ENCODE assay signal across 1 cellular context in genomic region chr1:42847721-42848470, GRCh38.
TF ChIP-seq lines count a peak whose summit lies in the region.

No MANE protein-coding gene starts in this region.

TF ChIP-seq in HCT116, 20 proteins besides CTCF, POLR2A, EP300 and RAD21 (continued from another document):
- no peak for TF ChIP-seq REST (IDR thresholded peaks at IDR 0.05; ENCODE audit: low read depth)
- TF ChIP-seq SIN3A (IDR thresholded peaks at IDR 0.05; ENCODE audit: low read depth): no peak
- TF ChIP-seq, protein P1, sequence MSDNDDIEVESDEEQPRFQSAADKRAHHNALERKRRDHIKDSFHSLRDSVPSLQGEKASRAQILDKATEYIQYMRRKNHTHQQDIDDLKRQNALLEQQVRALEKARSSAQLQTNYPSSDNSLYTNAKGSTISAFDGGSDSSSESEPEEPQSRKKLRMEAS (IDR thresholded peaks at IDR 0.05): no peak
TF ChIP-seq in HCT116: peak in this region for 0.
